2 cellular contexts compared by ENCODE assay signal in the genomic region with DNA sequence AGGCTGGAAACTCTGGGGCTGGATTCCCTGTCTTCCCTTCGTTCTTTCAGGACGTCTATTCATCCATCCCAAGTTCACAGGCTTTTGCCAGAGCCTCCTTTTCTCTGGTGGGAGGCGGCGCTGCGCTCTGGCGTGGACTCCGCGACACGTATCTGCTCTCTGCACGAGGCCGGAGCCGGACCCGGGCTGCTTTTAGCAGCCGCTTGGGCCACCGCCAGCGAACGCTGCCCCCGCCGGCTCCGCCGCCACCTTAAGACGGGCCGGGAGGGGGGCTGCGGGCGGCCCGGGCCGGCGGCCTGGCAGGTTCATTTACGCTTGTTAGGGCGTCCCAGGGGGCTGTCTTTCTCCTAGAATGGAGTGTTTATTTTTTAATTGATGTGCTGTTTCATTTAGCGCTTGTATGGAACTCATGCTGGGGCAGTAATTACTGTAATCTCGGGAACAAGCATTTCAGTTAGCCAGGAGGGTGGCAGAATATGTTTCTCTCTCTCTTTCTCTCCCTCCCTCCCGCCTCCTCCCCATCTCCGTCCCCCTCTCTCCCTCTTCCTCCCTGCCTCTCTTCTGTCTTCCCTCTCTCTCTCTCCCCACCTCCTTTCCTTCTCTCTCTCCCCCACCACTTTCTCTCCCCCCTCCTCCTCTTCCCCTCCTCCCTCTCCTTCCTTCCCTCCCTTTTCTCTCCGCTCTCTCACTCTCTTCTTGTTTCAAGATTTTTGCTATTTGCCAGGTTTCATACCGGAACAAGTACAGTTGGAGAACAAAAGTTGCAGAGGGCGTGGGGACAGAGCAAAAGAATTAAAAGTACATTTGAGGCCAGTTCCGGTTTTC.
TF ChIP-seq lines count a peak whose summit lies in the region.

No MANE protein-coding gene starts in this region.

TF ChIP-seq in HEK293, 187 proteins besides CTCF, POLR2A, EP300 and RAD21 (continues in another document):
- TF ChIP-seq ZFP41 (tag by site-specific recombination; IDR thresholded peaks at IDR 0.05; ENCODE audit: borderline replicate concordance): no peak
- TF ChIP-seq, protein P1, sequence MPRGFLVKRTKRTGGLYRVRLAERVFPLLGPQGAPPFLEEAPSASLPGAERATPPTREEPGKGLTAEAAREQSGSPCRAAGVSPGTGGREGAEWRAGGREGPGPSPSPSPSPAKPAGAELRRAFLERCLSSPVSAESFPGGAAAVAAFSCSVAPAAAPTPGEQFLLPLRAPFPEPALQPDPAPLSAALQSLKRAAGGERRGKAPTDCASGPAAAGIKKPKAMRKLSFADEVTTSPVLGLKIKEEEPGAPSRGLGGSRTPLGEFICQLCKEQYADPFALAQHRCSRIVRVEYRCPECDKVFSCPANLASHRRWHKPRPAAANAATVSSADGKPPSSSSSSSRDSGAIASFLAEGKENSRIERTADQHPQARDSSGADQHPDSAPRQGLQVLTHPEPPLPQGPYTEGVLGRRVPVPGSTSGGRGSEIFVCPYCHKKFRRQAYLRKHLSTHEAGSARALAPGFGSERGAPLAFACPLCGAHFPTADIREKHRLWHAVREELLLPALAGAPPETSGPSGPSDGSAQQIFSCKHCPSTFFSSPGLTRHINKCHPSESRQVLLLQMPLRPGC (tag by site-specific recombination; IDR thresholded peaks at IDR 0.05): peak; percentile 66
- TF ChIP-seq ZNF600 (tag by site-specific recombination; IDR thresholded peaks at IDR 0.05): peak; percentile 81; the same call in 1 of the 2 replicates
- 0 out of 2 replicates have a peak, but pooled peaks have one; percentile 57 for TF ChIP-seq TSHZ1 (tag by site-specific recombination; IDR thresholded peaks at IDR 0.05; ENCODE audit: borderline replicate concordance)
- TF ChIP-seq ZNF473 (tag by site-specific recombination; IDR thresholded peaks at IDR 0.05): no peak
- peak; percentile 79 for TF ChIP-seq ZNF561 (tag by site-specific recombination; IDR thresholded peaks at IDR 0.05; ENCODE audit: borderline replicate concordance)
- TF ChIP-seq ZNF830 (tag by site-specific recombination; IDR thresholded peaks at IDR 0.05; ENCODE audit: low read depth): no peak
- TF ChIP-seq ZNF394 (tag by site-specific recombination; IDR thresholded peaks at IDR 0.05; ENCODE audit: borderline replicate concordance): no peak; the same call in 1 of the 2 replicates
- TF ChIP-seq ZBTB48 (tag by site-specific recombination; IDR thresholded peaks at IDR 0.05): peak; percentile 58
- TF ChIP-seq BCL11B (tag by site-specific recombination; IDR thresholded peaks at IDR 0.05; ENCODE audit: low read depth): no peak
- no peak for TF ChIP-seq SCRT1 (tag by site-specific recombination; IDR thresholded peaks at IDR 0.05; ENCODE audit: borderline replicate concordance)
- peak; percentile 43; the same call in 1 of the 2 replicates for TF ChIP-seq SP2 (tag by site-specific recombination; IDR thresholded peaks at IDR 0.05)
- no peak for TF ChIP-seq ZNF549 (tag by site-specific recombination; IDR thresholded peaks at IDR 0.05)
- TF ChIP-seq ZNF416 (tag by site-specific recombination; IDR thresholded peaks at IDR 0.05): no peak
- TF ChIP-seq KLF8 (tag by site-specific recombination; IDR thresholded peaks at IDR 0.05): peak; percentile 69
- TF ChIP-seq, protein P2, sequence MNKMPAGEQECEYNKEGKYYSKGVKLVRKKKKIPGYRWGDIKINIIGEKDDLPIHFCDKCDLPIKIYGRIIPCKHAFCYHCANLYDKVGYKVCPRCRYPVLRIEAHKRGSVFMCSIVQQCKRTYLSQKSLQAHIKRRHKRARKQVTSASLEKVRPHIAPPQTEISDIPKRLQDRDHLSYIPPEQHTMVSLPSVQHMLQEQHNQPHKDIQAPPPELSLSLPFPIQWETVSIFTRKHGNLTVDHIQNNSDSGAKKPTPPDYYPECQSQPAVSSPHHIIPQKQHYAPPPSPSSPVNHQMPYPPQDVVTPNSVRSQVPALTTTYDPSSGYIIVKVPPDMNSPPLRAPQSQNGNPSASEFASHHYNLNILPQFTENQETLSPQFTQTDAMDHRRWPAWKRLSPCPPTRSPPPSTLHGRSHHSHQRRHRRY (tag by site-specific recombination; IDR thresholded peaks at IDR 0.05): no peak
- TF ChIP-seq ZNF701 (tag by site-specific recombination; IDR thresholded peaks at IDR 0.05): 0 out of 2 replicates have a peak, but pooled peaks have one; percentile 29
- TF ChIP-seq ZNF423 (tag by site-specific recombination; IDR thresholded peaks at IDR 0.05): peak; percentile 90
- TF ChIP-seq ZNF292 (tag by site-specific recombination; IDR thresholded peaks at IDR 0.05; ENCODE audit: borderline replicate concordance, low read depth): 0 out of 2 replicates have a peak, but pooled peaks have one; percentile 13
- TF ChIP-seq, protein P3, sequence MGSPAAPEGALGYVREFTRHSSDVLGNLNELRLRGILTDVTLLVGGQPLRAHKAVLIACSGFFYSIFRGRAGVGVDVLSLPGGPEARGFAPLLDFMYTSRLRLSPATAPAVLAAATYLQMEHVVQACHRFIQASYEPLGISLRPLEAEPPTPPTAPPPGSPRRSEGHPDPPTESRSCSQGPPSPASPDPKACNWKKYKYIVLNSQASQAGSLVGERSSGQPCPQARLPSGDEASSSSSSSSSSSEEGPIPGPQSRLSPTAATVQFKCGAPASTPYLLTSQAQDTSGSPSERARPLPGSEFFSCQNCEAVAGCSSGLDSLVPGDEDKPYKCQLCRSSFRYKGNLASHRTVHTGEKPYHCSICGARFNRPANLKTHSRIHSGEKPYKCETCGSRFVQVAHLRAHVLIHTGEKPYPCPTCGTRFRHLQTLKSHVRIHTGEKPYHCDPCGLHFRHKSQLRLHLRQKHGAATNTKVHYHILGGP (tag by site-specific recombination; IDR thresholded peaks at IDR 0.05): no peak
- TF ChIP-seq ZNF426 (tag by site-specific recombination; IDR thresholded peaks at IDR 0.05): no peak
- TF ChIP-seq WT1 (tag by site-specific recombination; IDR thresholded peaks at IDR 0.05): peak; percentile 97
- TF ChIP-seq ZXDB (tag by site-specific recombination; IDR thresholded peaks at IDR 0.05): peak; percentile 84
- no peak for TF ChIP-seq ZNF146 (tag by site-specific recombination; IDR thresholded peaks at IDR 0.05)

TF ChIP-seq in HepG2, 621 proteins besides CTCF, POLR2A, EP300 and RAD21:
- TF ChIP-seq U2AF2 (IDR thresholded peaks at IDR 0.05; ENCODE audit: low read depth, low read length) (peak; percentile 28; the same call in 1 of the 2 replicates), KDM3A (CRISPR knock-in tag; IDR thresholded peaks at IDR 0.05; ENCODE audit: low read depth) (no peak), ETV5 (CRISPR knock-in tag; IDR thresholded peaks at IDR 0.05; ENCODE audit: borderline replicate concordance) (no peak), ZNF276 (CRISPR knock-in tag; IDR thresholded peaks at IDR 0.05; ENCODE audit: low read depth) (peak; percentile 98), HNRNPK (IDR thresholded peaks at IDR 0.05; ENCODE audit: low read depth, low read length, poor library complexity, severe bottlenecking) (peak; percentile 57), ZNF382 (CRISPR knock-in tag; IDR thresholded peaks at IDR 0.05; ENCODE audit: borderline replicate concordance) (no peak), HNRNPLL (IDR thresholded peaks at IDR 0.05; ENCODE audit: low read depth, low read length, poor library complexity, severe bottlenecking) (peak; percentile 24), ZFP90 (CRISPR knock-in tag; IDR thresholded peaks at IDR 0.05; ENCODE audit: borderline replicate concordance) (no peak), ZNF263 (CRISPR knock-in tag; IDR thresholded peaks at IDR 0.05) (no peak), NCOA5 (CRISPR knock-in tag; IDR thresholded peaks at IDR 0.05) (no peak)
